Comparison of ENCODE assay signal across 1 cellular context in the genomic region with DNA sequence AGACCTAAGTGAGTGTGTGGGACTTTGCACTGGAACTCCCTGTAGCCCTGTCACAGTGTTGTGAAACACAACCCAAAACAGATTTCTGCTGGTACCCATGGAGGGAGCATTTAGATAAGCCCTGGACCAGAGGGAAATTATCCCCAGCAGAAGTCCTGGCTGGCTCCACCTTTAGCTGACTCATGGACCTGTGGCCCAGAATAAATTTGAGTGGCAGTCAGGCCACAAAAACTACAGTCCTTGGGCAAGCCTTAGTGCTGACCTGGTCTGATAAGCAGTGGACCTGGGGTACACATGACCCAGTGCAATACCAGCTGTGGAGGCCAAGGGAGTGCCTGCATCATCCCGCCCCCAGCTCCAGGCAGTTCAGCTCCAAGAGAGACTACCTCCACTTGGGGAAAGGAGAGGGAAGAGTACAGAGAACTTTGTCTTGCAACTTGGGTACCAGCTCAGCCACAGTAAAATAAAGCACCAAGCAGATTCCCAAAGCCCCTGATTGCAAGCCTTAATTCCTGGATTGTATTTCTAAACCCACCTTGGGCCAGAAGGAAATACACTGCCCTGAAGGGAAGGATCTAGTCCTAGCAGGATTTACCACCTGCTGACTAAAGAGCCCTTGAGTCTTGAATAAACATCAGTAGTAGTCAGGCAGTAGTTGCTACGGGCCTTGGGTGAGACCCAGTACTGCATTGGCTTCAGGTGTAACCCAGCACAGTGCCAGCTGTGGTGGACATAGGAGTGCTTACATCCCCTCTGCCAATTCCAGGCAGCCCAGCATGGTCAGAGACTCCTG.
TF ChIP-seq lines count a peak whose summit lies in the region.

No MANE protein-coding gene starts in this region.

TF ChIP-seq in HepG2, 621 proteins besides CTCF, POLR2A, EP300 and RAD21 (continued from another document and continues in another):
- TF ChIP-seq, protein P1, sequence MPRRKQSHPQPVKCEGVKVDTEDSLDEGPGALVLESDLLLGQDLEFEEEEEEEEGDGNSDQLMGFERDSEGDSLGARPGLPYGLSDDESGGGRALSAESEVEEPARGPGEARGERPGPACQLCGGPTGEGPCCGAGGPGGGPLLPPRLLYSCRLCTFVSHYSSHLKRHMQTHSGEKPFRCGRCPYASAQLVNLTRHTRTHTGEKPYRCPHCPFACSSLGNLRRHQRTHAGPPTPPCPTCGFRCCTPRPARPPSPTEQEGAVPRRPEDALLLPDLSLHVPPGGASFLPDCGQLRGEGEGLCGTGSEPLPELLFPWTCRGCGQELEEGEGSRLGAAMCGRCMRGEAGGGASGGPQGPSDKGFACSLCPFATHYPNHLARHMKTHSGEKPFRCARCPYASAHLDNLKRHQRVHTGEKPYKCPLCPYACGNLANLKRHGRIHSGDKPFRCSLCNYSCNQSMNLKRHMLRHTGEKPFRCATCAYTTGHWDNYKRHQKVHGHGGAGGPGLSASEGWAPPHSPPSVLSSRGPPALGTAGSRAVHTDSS (CRISPR knock-in tag; conservative IDR thresholded peaks at IDR 0.05), result no peak
- TF ChIP-seq RFX1 (IDR thresholded peaks at IDR 0.05) (no peak), ELF3 (CRISPR knock-in tag; IDR thresholded peaks at IDR 0.05) (no peak), ZFYVE20 (CRISPR knock-in tag; IDR thresholded peaks at IDR 0.05; ENCODE audit: borderline replicate concordance, low read depth) (no peak), ARID2 (CRISPR knock-in tag; IDR thresholded peaks at IDR 0.05; ENCODE audit: borderline replicate concordance) (no peak), PCBP2 (optimal IDR thresholded peaks at IDR 0.05; ENCODE audit: low read depth, low read length, poor library complexity, severe bottlenecking) (no peak), ZSCAN21 (CRISPR knock-in tag; IDR thresholded peaks at IDR 0.05; ENCODE audit: borderline replicate concordance) (peak; percentile 81), SRSF9 (IDR thresholded peaks at IDR 0.05; ENCODE audit: borderline replicate concordance, insufficient read depth, low read depth, low read length, poor library complexity, severe bottlenecking) (no peak), DMAP1 (CRISPR knock-in tag; IDR thresholded peaks at IDR 0.05) (0 out of 2 replicates have a peak, but pooled peaks have one; percentile 18), NCOA2 (CRISPR knock-in tag; IDR thresholded peaks at IDR 0.05) (0 out of 2 replicates have a peak, but pooled peaks have one; percentile 20), ZNF724P (CRISPR knock-in tag; IDR thresholded peaks at IDR 0.05; ENCODE audit: borderline replicate concordance) (no peak), ZNF773 (CRISPR knock-in tag; IDR thresholded peaks at IDR 0.05; ENCODE audit: borderline replicate concordance) (no peak), SALL2 (CRISPR knock-in tag; IDR thresholded peaks at IDR 0.05) (no peak), KAT8 (CRISPR knock-in tag; IDR thresholded peaks at IDR 0.05) (no peak), MTA1 (CRISPR knock-in tag; IDR thresholded peaks at IDR 0.05; ENCODE audit: borderline replicate concordance) (peak; percentile 84; the same call in 1 of the 2 replicates), CEBPG (CRISPR knock-in tag; IDR thresholded peaks at IDR 0.05) (peak; percentile 74), CBFB (CRISPR knock-in tag; IDR thresholded peaks at IDR 0.05) (no peak), ZNF543 (CRISPR knock-in tag; IDR thresholded peaks at IDR 0.05) (no peak), GLI4 (CRISPR knock-in tag; IDR thresholded peaks at IDR 0.05; ENCODE audit: borderline replicate concordance) (no peak), ZNF33A (CRISPR knock-in tag; IDR thresholded peaks at IDR 0.05; ENCODE audit: borderline replicate concordance) (no peak), NONO (IDR thresholded peaks at IDR 0.05) (no peak), NONO (CRISPR knock-in tag; conservative IDR thresholded peaks at IDR 0.05) (no peak), ZNF761 (CRISPR knock-in tag; conservative IDR thresholded peaks at IDR 0.05) (no peak), FOXJ3 (CRISPR knock-in tag; IDR thresholded peaks at IDR 0.05; ENCODE audit: borderline replicate concordance) (peak; percentile 64; the same call in 1 of the 2 replicates), SSRP1 (CRISPR knock-in tag; IDR thresholded peaks at IDR 0.05) (no peak), ZZZ3 (CRISPR knock-in tag; IDR thresholded peaks at IDR 0.05; ENCODE audit: borderline replicate concordance) (no peak), ZFP36L2 (CRISPR knock-in tag; IDR thresholded peaks at IDR 0.05) (no peak)
- TF ChIP-seq, protein P2, sequence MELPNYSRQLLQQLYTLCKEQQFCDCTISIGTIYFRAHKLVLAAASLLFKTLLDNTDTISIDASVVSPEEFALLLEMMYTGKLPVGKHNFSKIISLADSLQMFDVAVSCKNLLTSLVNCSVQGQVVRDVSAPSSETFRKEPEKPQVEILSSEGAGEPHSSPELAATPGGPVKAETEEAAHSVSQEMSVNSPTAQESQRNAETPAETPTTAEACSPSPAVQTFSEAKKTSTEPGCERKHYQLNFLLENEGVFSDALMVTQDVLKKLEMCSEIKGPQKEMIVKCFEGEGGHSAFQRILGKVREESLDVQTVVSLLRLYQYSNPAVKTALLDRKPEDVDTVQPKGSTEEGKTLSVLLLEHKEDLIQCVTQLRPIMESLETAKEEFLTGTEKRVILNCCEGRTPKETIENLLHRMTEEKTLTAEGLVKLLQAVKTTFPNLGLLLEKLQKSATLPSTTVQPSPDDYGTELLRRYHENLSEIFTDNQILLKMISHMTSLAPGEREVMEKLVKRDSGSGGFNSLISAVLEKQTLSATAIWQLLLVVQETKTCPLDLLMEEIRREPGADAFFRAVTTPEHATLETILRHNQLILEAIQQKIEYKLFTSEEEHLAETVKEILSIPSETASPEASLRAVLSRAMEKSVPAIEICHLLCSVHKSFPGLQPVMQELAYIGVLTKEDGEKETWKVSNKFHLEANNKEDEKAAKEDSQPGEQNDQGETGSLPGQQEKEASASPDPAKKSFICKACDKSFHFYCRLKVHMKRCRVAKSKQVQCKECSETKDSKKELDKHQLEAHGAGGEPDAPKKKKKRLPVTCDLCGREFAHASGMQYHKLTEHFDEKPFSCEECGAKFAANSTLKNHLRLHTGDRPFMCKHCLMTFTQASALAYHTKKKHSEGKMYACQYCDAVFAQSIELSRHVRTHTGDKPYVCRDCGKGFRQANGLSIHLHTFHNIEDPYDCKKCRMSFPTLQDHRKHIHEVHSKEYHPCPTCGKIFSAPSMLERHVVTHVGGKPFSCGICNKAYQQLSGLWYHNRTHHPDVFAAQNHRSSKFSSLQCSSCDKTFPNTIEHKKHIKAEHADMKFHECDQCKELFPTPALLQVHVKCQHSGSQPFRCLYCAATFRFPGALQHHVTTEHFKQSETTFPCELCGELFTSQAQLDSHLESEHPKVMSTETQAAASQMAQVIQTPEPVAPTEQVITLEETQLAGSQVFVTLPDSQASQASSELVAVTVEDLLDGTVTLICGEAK (IDR thresholded peaks at IDR 0.05), result no peak
- TF ChIP-seq, protein P2 (CRISPR knock-in tag; IDR thresholded peaks at IDR 0.05), result 0 out of 2 replicates have a peak, but pooled peaks have one; percentile 36
- TF ChIP-seq, protein P3, sequence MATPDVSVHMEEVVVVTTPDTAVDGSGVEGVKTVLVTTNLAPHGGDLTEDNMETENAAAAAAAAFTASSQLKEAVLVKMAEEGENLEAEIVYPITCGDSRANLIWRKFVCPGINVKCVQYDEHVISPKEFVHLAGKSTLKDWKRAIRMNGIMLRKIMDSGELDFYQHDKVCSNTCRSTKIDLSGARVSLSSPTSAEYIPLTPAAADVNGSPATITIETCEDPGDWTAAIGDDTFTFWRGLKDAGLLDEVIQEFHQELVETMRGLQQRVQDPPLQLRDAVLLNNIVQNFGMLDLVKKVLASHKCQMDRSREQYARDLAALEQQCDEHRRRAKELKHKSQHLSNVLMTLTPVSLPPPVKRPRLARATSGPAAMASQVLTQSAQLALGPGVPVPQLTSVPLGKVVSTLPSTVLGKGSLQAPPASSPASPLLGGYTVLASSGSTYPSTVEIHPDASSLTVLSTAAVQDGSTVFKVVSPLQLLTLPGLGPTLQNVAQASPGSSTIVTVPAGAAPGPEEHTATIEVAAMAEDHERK (CRISPR knock-in tag; IDR thresholded peaks at IDR 0.05; ENCODE audit: low read depth), result no peak
- TF ChIP-seq, protein P4, sequence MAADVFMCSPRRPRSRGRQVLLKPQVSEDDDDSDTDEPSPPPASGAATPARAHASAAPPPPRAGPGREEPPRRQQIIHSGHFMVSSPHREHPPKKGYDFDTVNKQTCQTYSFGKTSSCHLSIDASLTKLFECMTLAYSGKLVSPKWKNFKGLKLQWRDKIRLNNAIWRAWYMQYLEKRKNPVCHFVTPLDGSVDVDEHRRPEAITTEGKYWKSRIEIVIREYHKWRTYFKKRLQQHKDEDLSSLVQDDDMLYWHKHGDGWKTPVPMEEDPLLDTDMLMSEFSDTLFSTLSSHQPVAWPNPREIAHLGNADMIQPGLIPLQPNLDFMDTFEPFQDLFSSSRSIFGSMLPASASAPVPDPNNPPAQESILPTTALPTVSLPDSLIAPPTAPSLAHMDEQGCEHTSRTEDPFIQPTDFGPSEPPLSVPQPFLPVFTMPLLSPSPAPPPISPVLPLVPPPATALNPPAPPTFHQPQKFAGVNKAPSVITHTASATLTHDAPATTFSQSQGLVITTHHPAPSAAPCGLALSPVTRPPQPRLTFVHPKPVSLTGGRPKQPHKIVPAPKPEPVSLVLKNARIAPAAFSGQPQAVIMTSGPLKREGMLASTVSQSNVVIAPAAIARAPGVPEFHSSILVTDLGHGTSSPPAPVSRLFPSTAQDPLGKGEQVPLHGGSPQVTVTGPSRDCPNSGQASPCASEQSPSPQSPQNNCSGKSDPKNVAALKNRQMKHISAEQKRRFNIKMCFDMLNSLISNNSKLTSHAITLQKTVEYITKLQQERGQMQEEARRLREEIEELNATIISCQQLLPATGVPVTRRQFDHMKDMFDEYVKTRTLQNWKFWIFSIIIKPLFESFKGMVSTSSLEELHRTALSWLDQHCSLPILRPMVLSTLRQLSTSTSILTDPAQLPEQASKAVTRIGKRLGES (CRISPR knock-in tag; IDR thresholded peaks at IDR 0.05; ENCODE audit: borderline replicate concordance), result no peak
- TF ChIP-seq, protein P5, sequence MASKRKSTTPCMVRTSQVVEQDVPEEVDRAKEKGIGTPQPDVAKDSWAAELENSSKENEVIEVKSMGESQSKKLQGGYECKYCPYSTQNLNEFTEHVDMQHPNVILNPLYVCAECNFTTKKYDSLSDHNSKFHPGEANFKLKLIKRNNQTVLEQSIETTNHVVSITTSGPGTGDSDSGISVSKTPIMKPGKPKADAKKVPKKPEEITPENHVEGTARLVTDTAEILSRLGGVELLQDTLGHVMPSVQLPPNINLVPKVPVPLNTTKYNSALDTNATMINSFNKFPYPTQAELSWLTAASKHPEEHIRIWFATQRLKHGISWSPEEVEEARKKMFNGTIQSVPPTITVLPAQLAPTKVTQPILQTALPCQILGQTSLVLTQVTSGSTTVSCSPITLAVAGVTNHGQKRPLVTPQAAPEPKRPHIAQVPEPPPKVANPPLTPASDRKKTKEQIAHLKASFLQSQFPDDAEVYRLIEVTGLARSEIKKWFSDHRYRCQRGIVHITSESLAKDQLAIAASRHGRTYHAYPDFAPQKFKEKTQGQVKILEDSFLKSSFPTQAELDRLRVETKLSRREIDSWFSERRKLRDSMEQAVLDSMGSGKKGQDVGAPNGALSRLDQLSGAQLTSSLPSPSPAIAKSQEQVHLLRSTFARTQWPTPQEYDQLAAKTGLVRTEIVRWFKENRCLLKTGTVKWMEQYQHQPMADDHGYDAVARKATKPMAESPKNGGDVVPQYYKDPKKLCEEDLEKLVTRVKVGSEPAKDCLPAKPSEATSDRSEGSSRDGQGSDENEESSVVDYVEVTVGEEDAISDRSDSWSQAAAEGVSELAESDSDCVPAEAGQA (IDR thresholded peaks at IDR 0.05; ENCODE audit: low read depth), result no peak
- TF ChIP-seq, protein P5 (CRISPR knock-in tag; IDR thresholded peaks at IDR 0.05; ENCODE audit: borderline replicate concordance), result no peak
